7 cellular contexts compared by ENCODE assay signal in the genomic region with DNA sequence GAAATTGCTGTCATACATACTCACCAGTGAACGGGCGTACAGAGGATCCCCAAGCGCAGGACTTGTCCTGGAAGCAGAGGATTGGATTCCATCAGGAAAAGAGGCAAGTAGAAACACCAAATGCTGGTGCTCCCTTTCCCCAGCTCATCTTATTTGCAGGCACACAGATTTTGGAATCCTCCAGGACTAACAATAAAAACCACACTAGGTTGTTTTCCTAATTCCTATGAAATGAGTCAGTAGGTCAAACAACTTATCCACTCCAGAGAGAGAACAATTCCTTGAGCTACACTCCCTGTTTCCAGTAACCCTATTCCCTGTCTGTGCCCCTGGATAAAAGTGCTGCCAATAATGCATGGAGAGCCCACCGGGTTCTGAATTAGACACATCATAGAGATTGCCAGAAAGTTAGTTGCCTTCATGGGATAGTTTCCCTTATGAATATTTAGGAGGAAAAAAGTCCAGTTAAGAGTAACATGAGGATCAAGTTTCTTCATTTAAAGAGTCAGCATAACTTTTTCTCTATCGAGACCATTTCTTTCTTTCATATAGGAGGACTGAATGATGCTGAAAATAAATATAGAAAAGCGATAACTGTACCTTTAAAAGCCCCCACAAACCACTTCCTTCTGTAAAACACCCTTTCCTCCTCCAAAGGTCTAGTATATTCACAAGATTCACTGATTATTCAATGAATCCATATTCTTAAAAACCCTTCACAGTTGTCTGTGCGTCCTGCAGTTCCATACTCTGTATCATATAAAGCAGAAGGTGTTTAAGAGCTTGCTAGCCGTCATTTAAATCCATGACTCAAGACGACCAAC.
A peak's percentile ranks its signal among the peaks of the same experiment; 100 is the strongest.
DNase-seq lines count a peak whose midpoint lies in the region; ATAC-seq and TF ChIP-seq lines count a peak whose summit lies in the region.

No MANE protein-coding gene starts in this region.

- no peaks in the 10 kb centered on the region for H3K9me3 ChIP-seq in ascending aorta
- no peaks in the 10 kb centered on the region for H3K9me3 ChIP-seq in liver (ENCODE audit: control insufficient read depth in 4 of 4, low read length in 3 of 4)
- H3K9me3 ChIP-seq in transverse colon = no peaks in the 10 kb centered on the region

- ATAC-seq in GM18909 (IDR thresholded peaks at IDR 0.05; ENCODE audit: poor library complexity, unreplicated experiment) (peak; percentile 18), HG03108 (IDR thresholded peaks at IDR 0.05; ENCODE audit: unreplicated experiment) (no peak)

- 38% methylated on average over 9 of the region's 9 CpGs for WGBS in liver
- WGBS in transverse colon (ENCODE audit: low coverage in 1 of 2), 2 donors = 18 to 31% methylated on average over 2 to 9 of the region's 9 CpGs

- H3K4me1 ChIP-seq in ascending aorta = peaks cover 13 to 56% of the 10 kb centered on the region in 2 donors
- H3K4me1 ChIP-seq in liver (ENCODE audit: control insufficient read depth in 4 of 4, insufficient read depth in 4 of 4, low read length in 3 of 4) = peaks cover 8 to 57% (median 37%) of the 10 kb centered on the region in 4 donors
- peaks cover 40 to 91% (median 68%) of the 10 kb centered on the region in 4 donors for H3K4me1 ChIP-seq in transverse colon

- H3K36me3 ChIP-seq in ascending aorta (peaks cover 0 to 5% of the 10 kb centered on the region in 2 donors), liver (ENCODE audit: control insufficient read depth in 4 of 4, insufficient read depth in 3 of 4, low read depth in 1 of 4, low read length in 3 of 4) (no peaks in the 10 kb centered on the region), transverse colon (no peaks in the 10 kb centered on the region)

- TF ChIP-seq CTCF in HL-60 (IDR thresholded peaks at IDR 0.05; ENCODE audit: insufficient read depth, low read length) = no peak
- no peak for TF ChIP-seq CTCF in ascending aorta (IDR thresholded peaks at IDR 0.05)
- TF ChIP-seq CTCF in liver (IDR thresholded peaks at IDR 0.05; ENCODE audit: low read depth, low read length, missing input control) = no peak
- TF ChIP-seq CTCF in transverse colon (IDR thresholded peaks at IDR 0.05) = no peak

- no peak for TF ChIP-seq POLR2A in transverse colon (IDR thresholded peaks at IDR 0.05)

- no peak for TF ChIP-seq EP300 in transverse colon (IDR thresholded peaks at IDR 0.05; ENCODE audit: low read depth)

- H3K27me3 ChIP-seq in HL-60 (ENCODE audit: insufficient read depth, poor library complexity, severe bottlenecking) (no peaks in the 10 kb centered on the region), ascending aorta (no peaks in the 10 kb centered on the region), liver (ENCODE audit: control insufficient read depth in 4 of 4, insufficient read depth in 4 of 4, low read length in 3 of 4) (no peaks in the 10 kb centered on the region), transverse colon (no peaks in the 10 kb centered on the region)

- TF ChIP-seq RAD21 in liver (IDR thresholded peaks at IDR 0.05) = no peak

- H3K27ac ChIP-seq in HL-60 (replicated peaks) (peak overlapping the region; percentile 91), ascending aorta (peak overlapping the region; percentile 94 to 96), liver (ENCODE audit: low read depth in 1 of 2, low read length in 2 of 2) (peak overlapping the region; percentile 86 to 93), transverse colon (peak overlapping the region; percentile 84 to 94 (median 88))

- peak overlapping the region; percentile 52 for H3K4me3 ChIP-seq in HL-60 (replicated peaks; ENCODE audit: insufficient read depth, low read length)
- peak overlapping the region; percentile 60 to 67 for H3K4me3 ChIP-seq in ascending aorta
- H3K4me3 ChIP-seq in liver (ENCODE audit: low read depth in 1 of 3, low read length in 3 of 3) = peak overlapping the region; percentile 41 to 69 (median 51)
- peak overlapping the region; percentile 3 to 53 (median 31) for H3K4me3 ChIP-seq in transverse colon

- H3K9ac ChIP-seq in liver (ENCODE audit: low read depth in 1 of 2, low read length in 2 of 2) = peak overlapping the region; percentile 80 to 92

- no peak for DNase-seq in HL-60 (ENCODE audit: low read depth in 1 of 2, low spot score in 1 of 2)
- DNase-seq in ascending aorta (ENCODE audit: low spot score in 2 of 2) = peak in 1 of 2 donors; percentile 60
- no peak for DNase-seq in transverse colon
- no peak for DNase-seq in cerebellum (ENCODE audit: low spot score)

- intact Hi-C loops in ascending aorta (cut with DNase I) = loop anchor here (1.0 kb wide), 1 partner anchor 8 kb away; no protein-coding TSS in a partner anchor
- intact Hi-C loops in transverse colon (cut with DNase I; ENCODE audit: low total_unique reads) = no loop called here

- in situ Hi-C loops in transverse colon (cut with MboI; ENCODE audit: low pct_ligation_motif_present in 1 of 4, low pct_unique_long_range_greater_than_20kb in 1 of 4, low sequenced_read_pairs in 3 of 4) = no loop called here

TF ChIP-seq in liver, 16 proteins besides CTCF, POLR2A, EP300 and RAD21:
- no peak for TF ChIP-seq GABPA (IDR thresholded peaks at IDR 0.05 in 1 of 2, conservative IDR thresholded peaks at IDR 0.05 in 1 of 2)
